10 cellular contexts compared by ENCODE assay signal in the genomic region with DNA sequence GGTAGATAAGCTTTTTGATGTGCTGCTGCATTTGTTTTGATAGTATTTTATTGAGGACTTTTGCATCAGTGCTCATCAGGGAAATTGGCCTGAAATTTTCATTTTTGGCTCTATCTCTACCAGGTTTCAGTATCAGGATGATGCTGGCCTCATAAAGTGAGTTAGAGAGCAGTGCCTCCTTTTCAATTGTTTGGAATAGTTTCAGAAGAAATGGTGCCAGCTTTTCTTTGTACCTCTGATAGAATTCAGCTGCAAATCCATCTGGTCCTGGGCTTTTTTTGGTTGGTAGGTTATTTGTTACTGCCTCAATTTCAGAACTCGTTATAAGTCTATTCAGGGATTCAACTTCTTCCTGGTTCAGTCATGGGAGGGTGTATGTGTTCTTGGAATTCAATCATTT. TPM values are rescaled to one million over a fixed set of nuclear protein-coding genes. Genes with fewer than 3 reads are reported as not detected.
"Had no signal": no experiment of that assay in that cellular context is flagged by ENCODE, and none has a peak within 500 bp of the region (broad histone marks: within the 10 kb centered on the region; RNA-seq: fewer than 3 reads in every experiment).

No MANE protein-coding gene starts in this region.

- H3K4me3 Mint-ChIP-seq: IgD-negative memory B cell had no signal

- H3K9ac ChIP-seq: KMS-11 had no signal

- ATAC-seq: HepG2, K562 had no signal

- H3K36me3 Mint-ChIP-seq: IgD-negative memory B cell had no signal

- H3K27me3 Mint-ChIP-seq: IgD-negative memory B cell had no signal

- H3K27ac ChIP-seq: HL-60, KMS-11 had no signal

- DNase-seq: IMR-90, KBM-7, KG1 had no signal

- H3K4me2 ChIP-seq: KMS-11 had no signal

- H3K27ac Mint-ChIP-seq: IgD-negative memory B cell had no signal

- H3K4me3 ChIP-seq: K562 had no signal

- H3K4me1 Mint-ChIP-seq: IgD-negative memory B cell had no signal

RNA-seq across cellular contexts. Expression of a gene that starts 15.6 kb away (rescaled TPM):
- total RNA-seq: HepG2, HT-29, HT1080, IMR-90 had no signal
